ENCODE assay signal across 9 cellular contexts in the genomic region with DNA sequence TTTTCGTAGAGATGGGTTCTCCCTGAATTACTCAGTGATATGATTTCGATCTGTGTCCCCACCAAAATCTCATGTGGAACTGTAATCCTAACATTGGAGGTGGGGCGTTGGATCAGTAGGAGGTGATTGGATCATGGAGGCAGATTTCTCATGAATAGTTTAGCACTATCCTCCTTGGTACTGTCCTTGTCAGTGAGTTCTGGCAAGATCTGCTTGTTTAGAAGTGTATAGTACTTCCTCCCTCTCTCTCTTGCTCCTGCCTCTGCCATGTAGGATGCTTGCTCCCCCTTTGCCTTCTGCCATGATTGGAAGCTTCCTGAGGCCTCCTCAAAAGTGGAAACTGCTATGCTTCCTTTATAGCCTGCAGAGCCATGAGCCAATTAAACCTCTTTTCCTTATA.
"Had no signal": no experiment of that assay in that cellular context is flagged by ENCODE, and none has a peak within 500 bp of the region (broad histone marks: within the 10 kb centered on the region; RNA-seq: fewer than 3 reads in every experiment).

No MANE protein-coding gene starts in this region.

- DNase-seq: H9, HCEC 1CT, HFFc6, KG1 had no signal

- H3K4me2 ChIP-seq: GM23338 had no signal

- H3K4me3 Mint-ChIP-seq: GM23338, H9, HFFc6, IgD-negative memory B cell had no signal

- H2AFZ ChIP-seq: GM23338 had no signal

- H3K27ac Mint-ChIP-seq: GM23338, H9, HFFc6, IgD-negative memory B cell had no signal

- H3K27me3 Mint-ChIP-seq: IgD-negative memory B cell had no signal

- H3K4me3 ChIP-seq: GM23338 had no signal

- H3K9me3 Mint-ChIP-seq: GM23338, H9, HFFc6, IgD-negative memory B cell had no signal

- FAIRE-seq: H1, H54, HTR-8/SVneo had no signal

- ATAC-seq: GM23338 had no signal
